ENCODE assay signal across 1 cellular context in genomic region chr3:133730993-133731392, GRCh38.
TF ChIP-seq lines count a peak whose summit lies in the region.

No MANE protein-coding gene starts in this region.

TF ChIP-seq in HepG2, 621 proteins besides CTCF, POLR2A, EP300 and RAD21 (continued from another document and continues in another):
- TF ChIP-seq ZNF281 (CRISPR knock-in tag; IDR thresholded peaks at IDR 0.05; ENCODE audit: borderline replicate concordance): peak; percentile 48; the same call in 1 of the 2 replicates
- peak; percentile 71; the same call in 1 of the 2 replicates for TF ChIP-seq SIX1 (CRISPR knock-in tag; IDR thresholded peaks at IDR 0.05; ENCODE audit: borderline replicate concordance)
- peak; percentile 98 for TF ChIP-seq RCOR2 (CRISPR knock-in tag; IDR thresholded peaks at IDR 0.05)
- TF ChIP-seq SPEN (CRISPR knock-in tag; IDR thresholded peaks at IDR 0.05; ENCODE audit: low read depth): peak; percentile 61; the same call in 1 of the 2 replicates
- no peak for TF ChIP-seq SNAI1 (CRISPR knock-in tag; IDR thresholded peaks at IDR 0.05; ENCODE audit: borderline replicate concordance)
- TF ChIP-seq MAFG (CRISPR knock-in tag; IDR thresholded peaks at IDR 0.05): no peak
- TF ChIP-seq GATAD1 (CRISPR knock-in tag; IDR thresholded peaks at IDR 0.05): 0 out of 2 replicates have a peak, but pooled peaks have one; percentile 25
- TF ChIP-seq ZMYM4 (CRISPR knock-in tag; IDR thresholded peaks at IDR 0.05): peak; percentile 71
- no peak for TF ChIP-seq ZNF18 (CRISPR knock-in tag; IDR thresholded peaks at IDR 0.05; ENCODE audit: insufficient replicate concordance)
- TF ChIP-seq GATAD2A (CRISPR knock-in tag; IDR thresholded peaks at IDR 0.05): peak; percentile 95
- peak; percentile 52; the same call in 1 of the 2 replicates for TF ChIP-seq ZNF652 (CRISPR knock-in tag; IDR thresholded peaks at IDR 0.05; ENCODE audit: borderline replicate concordance, low read depth)
- peak; percentile 67 for TF ChIP-seq ZFX (CRISPR knock-in tag; IDR thresholded peaks at IDR 0.05; ENCODE audit: low read depth)
- peak; percentile 55; the same call in 1 of the 2 replicates for TF ChIP-seq SP5 (CRISPR knock-in tag; IDR thresholded peaks at IDR 0.05; ENCODE audit: borderline replicate concordance, low read depth)
- peak; percentile 90 for TF ChIP-seq POGZ (CRISPR knock-in tag; IDR thresholded peaks at IDR 0.05)
- peak in 1 of 2 experiments; percentile 65; a peak in 1 of 4 replicates for TF ChIP-seq REST (IDR thresholded peaks at IDR 0.05; ENCODE audit: borderline replicate concordance in 1 of 2, low read depth in 1 of 2, low read length in 2 of 2)
- TF ChIP-seq SRSF1 (optimal IDR thresholded peaks at IDR 0.05; ENCODE audit: low read depth, low read length): no peak
- TF ChIP-seq MEIS1 (CRISPR knock-in tag; IDR thresholded peaks at IDR 0.05; ENCODE audit: borderline replicate concordance): no peak
- peak; percentile 32; the same call in 1 of the 2 replicates for TF ChIP-seq ZNF317 (CRISPR knock-in tag; IDR thresholded peaks at IDR 0.05)
- 0 out of 2 replicates have a peak, but pooled peaks have one; percentile 45 for TF ChIP-seq ZNF816 (CRISPR knock-in tag; IDR thresholded peaks at IDR 0.05; ENCODE audit: borderline replicate concordance)
- peak; percentile 67; the same call in 1 of the 2 replicates for TF ChIP-seq SIX4 (CRISPR knock-in tag; IDR thresholded peaks at IDR 0.05)
- TF ChIP-seq KDM6A (CRISPR knock-in tag; IDR thresholded peaks at IDR 0.05; ENCODE audit: low read depth): peak; percentile 78
- TF ChIP-seq ZNF431 (CRISPR knock-in tag; IDR thresholded peaks at IDR 0.05; ENCODE audit: borderline replicate concordance, low read depth): no peak
- 0 out of 2 replicates have a peak, but pooled peaks have one; percentile 51 for TF ChIP-seq NFKBIZ (CRISPR knock-in tag; IDR thresholded peaks at IDR 0.05)
- TF ChIP-seq RXRA (CRISPR knock-in tag; IDR thresholded peaks at IDR 0.05): peak; percentile 30; the same call in 1 of the 2 replicates
- TF ChIP-seq ARID3A (IDR thresholded peaks at IDR 0.05; ENCODE audit: low read depth, low read length): peak; percentile 46; the same call in 1 of the 2 replicates
- TF ChIP-seq NCOA1 (CRISPR knock-in tag; IDR thresholded peaks at IDR 0.05): no peak
- peak; percentile 36; the same call in 1 of the 2 replicates for TF ChIP-seq DRAP1 (CRISPR knock-in tag; IDR thresholded peaks at IDR 0.05)
- peak; percentile 27; the same call in 1 of the 2 replicates for TF ChIP-seq KAT8 (CRISPR knock-in tag; IDR thresholded peaks at IDR 0.05)
- peak; percentile 37; the same call in 1 of the 2 replicates for TF ChIP-seq MIER3 (CRISPR knock-in tag; IDR thresholded peaks at IDR 0.05; ENCODE audit: borderline replicate concordance)
- TF ChIP-seq ZFY (CRISPR knock-in tag; IDR thresholded peaks at IDR 0.05): peak; percentile 42; the same call in 1 of the 2 replicates
- TF ChIP-seq THRA (CRISPR knock-in tag; IDR thresholded peaks at IDR 0.05; ENCODE audit: borderline replicate concordance): peak; percentile 83; the same call in 1 of the 2 replicates
- peak; percentile 24 to 35; a peak in 2 of 4 replicates for TF ChIP-seq MAFK (conservative IDR thresholded peaks at IDR 0.05 in 1 of 2, IDR thresholded peaks at IDR 0.05 in 1 of 2; ENCODE audit: low read length in 2 of 2)
- no peak for TF ChIP-seq SRF (IDR thresholded peaks at IDR 0.05; ENCODE audit: low read depth, low read length)
- 0 out of 2 replicates have a peak, but pooled peaks have one; percentile 35 for TF ChIP-seq ZSCAN12 (CRISPR knock-in tag; IDR thresholded peaks at IDR 0.05)
- TF ChIP-seq FOXP4 (CRISPR knock-in tag; IDR thresholded peaks at IDR 0.05): peak; percentile 76
- no peak for TF ChIP-seq ZNF260 (CRISPR knock-in tag; IDR thresholded peaks at IDR 0.05; ENCODE audit: borderline replicate concordance, low read depth)
- 0 out of 2 replicates have a peak, but pooled peaks have one; percentile 46 for TF ChIP-seq ZSCAN30 (CRISPR knock-in tag; IDR thresholded peaks at IDR 0.05)
- TF ChIP-seq ZMYM2 (CRISPR knock-in tag; IDR thresholded peaks at IDR 0.05): peak; percentile 98
- TF ChIP-seq ZSCAN9 (CRISPR knock-in tag; IDR thresholded peaks at IDR 0.05; ENCODE audit: borderline replicate concordance): peak; percentile 91; the same call in 1 of the 2 replicates
- 0 out of 2 replicates have a peak, but pooled peaks have one; percentile 44 for TF ChIP-seq ZFP1 (CRISPR knock-in tag; IDR thresholded peaks at IDR 0.05)
- TF ChIP-seq MAFF (IDR thresholded peaks at IDR 0.05; ENCODE audit: low read depth, low read length): peak; percentile 51; the same call in 1 of the 2 replicates
- TF ChIP-seq KDM1A (CRISPR knock-in tag; IDR thresholded peaks at IDR 0.05): peak; percentile 76
- TF ChIP-seq THAP11 (CRISPR knock-in tag; IDR thresholded peaks at IDR 0.05): peak; percentile 45; the same call in 1 of the 2 replicates
- peak; percentile 44 for TF ChIP-seq ZNF629 (CRISPR knock-in tag; conservative IDR thresholded peaks at IDR 0.05)
- 0 out of 2 replicates have a peak, but pooled peaks have one; percentile 56 for TF ChIP-seq ZNF136 (CRISPR knock-in tag; IDR thresholded peaks at IDR 0.05; ENCODE audit: low read depth)
- TF ChIP-seq MIXL1 (CRISPR knock-in tag; IDR thresholded peaks at IDR 0.05): peak; percentile 90
- peak; percentile 58; the same call in 1 of the 2 replicates for TF ChIP-seq ZNF580 (CRISPR knock-in tag; IDR thresholded peaks at IDR 0.05; ENCODE audit: borderline replicate concordance, low read depth)
- peak; percentile 29; the same call in 1 of the 2 replicates for TF ChIP-seq SMC3 (IDR thresholded peaks at IDR 0.05; ENCODE audit: low read length)
- TF ChIP-seq ERF (CRISPR knock-in tag; IDR thresholded peaks at IDR 0.05): peak; percentile 57; the same call in 1 of the 2 replicates
- peak; percentile 87; the same call in 1 of the 2 replicates for TF ChIP-seq ZNF784 (CRISPR knock-in tag; IDR thresholded peaks at IDR 0.05; ENCODE audit: borderline replicate concordance)
- peak; percentile 93 for TF ChIP-seq FOXJ3 (CRISPR knock-in tag; IDR thresholded peaks at IDR 0.05; ENCODE audit: borderline replicate concordance)
- 0 out of 2 replicates have a peak, but pooled peaks have one; percentile 49 for TF ChIP-seq HMG20B (CRISPR knock-in tag; conservative IDR thresholded peaks at IDR 0.05)
- peak; percentile 86; the same call in 1 of the 2 replicates for TF ChIP-seq NFIC (IDR thresholded peaks at IDR 0.05; ENCODE audit: low read length)
